Comparison of ENCODE assay signal across 8 cellular contexts in genomic region chr2:168136392-168136977, GRCh38.
DNase-seq lines count a peak whose midpoint lies in the region; ATAC-seq, FAIRE-seq and TF ChIP-seq lines count a peak whose summit lies in the region.

No MANE protein-coding gene starts in this region.

- peak; percentile 45 for TF ChIP-seq CTCF in AG09309 (IDR thresholded peaks at IDR 0.05; ENCODE audit: control insufficient read depth, insufficient read depth, low read depth, low read length, missing control alignments)
- peak; percentile 70 for TF ChIP-seq CTCF in SK-N-SH (IDR thresholded peaks at IDR 0.05)
- peak; percentile 30 for TF ChIP-seq CTCF in foreskin fibroblast (IDR thresholded peaks at IDR 0.05; ENCODE audit: low read depth, low read length)
- peak in 5 of 7 experiments; percentile 30 to 67 (median 47) for TF ChIP-seq CTCF in stomach (IDR thresholded peaks at IDR 0.05)

- CTCF ChIA-PET in SK-N-SH (lab: Yijun Ruan, JAX), result interaction anchor here (1.7 to 2.1 kb wide), 2 partner anchors 12 to 210 kb away, joined by 4 read pairs; no protein-coding TSS in a partner anchor

- H3K36me3 ChIP-seq in SK-N-SH (replicated peaks in 1 of 2; ENCODE audit: control insufficient read depth in 1 of 2, insufficient read depth in 2 of 2, low read length in 1 of 2) (peaks cover 13 to 19% of the 10 kb centered on the region in 2 experiments), stomach (peaks cover 0 to 19% (median 10%) of the 10 kb centered on the region in 4 donors)

- ATAC-seq in HG03565 (IDR thresholded peaks at IDR 0.05; ENCODE audit: unreplicated experiment) (peak; percentile 79), GM21825 (IDR thresholded peaks at IDR 0.05; ENCODE audit: unreplicated experiment) (no peak)

- POLR2A ChIA-PET in SK-N-SH (lab: Yijun Ruan, JAX), result no interaction called here

- no peak overlapping the region for H3K4me2 ChIP-seq in SK-N-SH

- H4K20me1 ChIP-seq in SK-N-SH (ENCODE audit: insufficient read depth), result no peaks in the 10 kb centered on the region

- DNase-seq in AG09309 (ENCODE audit: low read depth) (no peak), GM12891 (ENCODE audit: insufficient read length, low spot score) (no peak), SK-N-SH (no peak), foreskin fibroblast (peak; percentile 23 to 58), stomach (no peak), 8988T (no peak)

- H3K27me3 ChIP-seq in SK-N-SH (ENCODE audit: insufficient read depth), result no peaks in the 10 kb centered on the region
- H3K27me3 ChIP-seq in stomach, result no peaks in the 10 kb centered on the region

- H3K79me2 ChIP-seq in SK-N-SH (ENCODE audit: insufficient read depth), result peaks cover 3% of the 10 kb centered on the region

- 56% methylated on average over 2 of the region's 2 CpGs for WGBS in SK-N-SH (ENCODE audit: low lambda C conversion rate)
- 11 to 23% (median 14%) methylated on average over 2 of the region's 2 CpGs for WGBS in stomach, 5 donors

- TF ChIP-seq POLR2A in GM12891 (IDR thresholded peaks at IDR 0.05; ENCODE audit: low read depth, low read length), result no peak
- TF ChIP-seq POLR2A in stomach (IDR thresholded peaks at IDR 0.05), result no peak

- no peaks in the 10 kb centered on the region for H3F3A ChIP-seq in SK-N-SH (replicated peaks; ENCODE audit: insufficient read depth)

- peak; percentile 57 for FAIRE-seq in GM12891 (lab: Jason Lieb, UNC)

- H3K4me1 ChIP-seq in SK-N-SH (ENCODE audit: control insufficient read depth in 1 of 2, insufficient read depth in 2 of 2, low read depth in 1 of 2, low read length in 1 of 2) (peaks cover 12 to 13% of the 10 kb centered on the region in 2 experiments; a peak in 3 of 4 replicates), stomach (peaks cover 0 to 27% (median 15%) of the 10 kb centered on the region in 4 donors)

- H3K9ac ChIP-seq in SK-N-SH, result no peak overlapping the region

- H3K27ac ChIP-seq in SK-N-SH (ENCODE audit: low read depth in 2 of 2, low read length in 1 of 2) (no peak overlapping the region), stomach (peak overlapping the region in 3 of 5 donors; percentile 61 to 82 (median 75))

- peak; percentile 61 for TF ChIP-seq RAD21 in SK-N-SH (IDR thresholded peaks at IDR 0.05; ENCODE audit: low read length)

- TF ChIP-seq EP300 in SK-N-SH (IDR thresholded peaks at IDR 0.05; ENCODE audit: borderline replicate concordance in 1 of 2, low read depth in 1 of 2, low read length in 1 of 2) (no peak), stomach (IDR thresholded peaks at IDR 0.05) (no peak)

- H3K9me3 ChIP-seq in SK-N-SH, result no peaks in the 10 kb centered on the region
- H3K9me3 ChIP-seq in stomach, result no peaks in the 10 kb centered on the region

- H3K4me3 ChIP-seq in AG09309 (ENCODE audit: control insufficient read depth, low read depth, low read length) (no peak overlapping the region), SK-N-SH (ENCODE audit: low read depth in 2 of 2, low read length in 1 of 2) (no peak overlapping the region), foreskin fibroblast (ENCODE audit: low read depth in 1 of 2, low read length in 2 of 2) (no peak overlapping the region), stomach (no peak overlapping the region)

- no peaks in the 10 kb centered on the region for H3K9me2 ChIP-seq in SK-N-SH

- intact Hi-C loops in stomach (cut with DNase I; ENCODE audit: low total_unique reads), result no loop called here

- no peak overlapping the region for H2AFZ ChIP-seq in SK-N-SH (ENCODE audit: low read depth)

TF ChIP-seq in GM12891, 5 proteins besides CTCF, POLR2A, EP300 and RAD21:
- TF ChIP-seq SPI1 (IDR thresholded peaks at IDR 0.05; ENCODE audit: low read depth, low read length), result no peak

TF ChIP-seq in SK-N-SH, 30 proteins besides CTCF, POLR2A, EP300 and RAD21:
- peak; percentile 28; the same call in 1 of the 2 replicates for TF ChIP-seq SMC3 (IDR thresholded peaks at IDR 0.05; ENCODE audit: low read depth, low read length)
- no peak for TF ChIP-seq JUND (IDR thresholded peaks at IDR 0.05)

Comparison
In these comparisons a context has a peak if more than half of its experiments do, and no peak if none do; other contexts are left out.
1. DNase-seq: peak in foreskin fibroblast (2 of 2); none in AG09309 (single experiment), GM12891 (single experiment), SK-N-SH (single experiment), stomach (single experiment) and 8988T (single experiment).
2. H3K27ac ChIP-seq: peak in stomach (3 of 5); none in SK-N-SH (0 of 2).
3. Peak in every context shown above with its lines, with median percentiles within 50 percentile points of each other: CTCF ChIP-seq.